8 cellular contexts compared by ENCODE assay signal in genomic region chr11:63490551-63491239, GRCh38. TPM values are rescaled to one million over a fixed set of nuclear protein-coding genes. Genes with fewer than 3 reads are reported as not detected.
DNase-seq lines count a peak whose midpoint lies in the region; ATAC-seq, FAIRE-seq and TF ChIP-seq lines count a peak whose summit lies in the region.

TSS of gene PLAAT5 (minus strand) at chr11:63491167. CDS start at chr11:63491034, 133 bp downstream.

- CTCF ChIA-PET in Panc1 (lab: Charles Lee) (no interaction called here), GM12878 (lab: Yijun Ruan, JAX) (interaction anchor here (6.0 kb wide), 1 partner anchor 11 kb away, joined by 25 read pairs; no protein-coding TSS in a partner anchor)

- TF ChIP-seq EP300 in GM12878 (IDR thresholded peaks at IDR 0.05; ENCODE audit: borderline replicate concordance in 1 of 2, control insufficient read depth in 1 of 2, low read depth in 2 of 2, low read length in 2 of 2) = no peak

- no peak within 1 kb of the TSS for H3K9ac ChIP-seq in GM12878 (ENCODE audit: control insufficient read depth, insufficient read depth, low read length)

- POLR2A ChIA-PET in Panc1 (lab: Charles Lee) = interaction anchor here (0.6 kb wide), 2 partner anchors 251 to 426 kb away, joined by 3 to 5 read pairs; no protein-coding TSS in a partner anchor
- POLR2A ChIA-PET in GM12878 (lab: Charles Lee) = no interaction called here

- H3K27ac Mint-ChIP-seq in immature natural killer cell = peak within 1 kb of the TSS in 3 of 6 donors; percentile 57 to 63 (median 61)

- H3K36me3 ChIP-seq in Panc1 (ENCODE audit: control insufficient read depth, insufficient read depth, low read length) (no peaks in the 10 kb centered on the region), GM12878 (ENCODE audit: control insufficient read depth in 2 of 2, insufficient read depth in 2 of 2, low read length in 1 of 2) (no peaks in the 10 kb centered on the region)

- H3K4me2 ChIP-seq in GM12878 (ENCODE audit: control insufficient read depth, insufficient read depth) = no peak within 1 kb of the TSS; the same call in 1 of the 2 replicates

- H3K79me2 ChIP-seq in GM12878 (ENCODE audit: control insufficient read depth, insufficient read depth, low read length) = no peaks in the 10 kb centered on the region

- SMC1A ChIA-PET in GM12878 (lab: Charles Lee; ENCODE audit: uncharacterized antibody, unreplicated experiment) = no interaction called here

- H4K20me1 ChIP-seq in GM12878 (ENCODE audit: control insufficient read depth, insufficient read depth) = no peaks in the 10 kb centered on the region

- no peak within 1 kb of the TSS for H2AFZ ChIP-seq in GM12878 (ENCODE audit: control insufficient read depth, low read depth, low read length)

- peaks cover 0 to 3% (median under 1%) of the 10 kb centered on the region in 3 donors for H3K36me3 Mint-ChIP-seq in immature natural killer cell

- ATAC-seq in Panc1 (peak; percentile 67; the same call in 1 of the 2 replicates), GM12878 (no peak)

- BruUV-seq in Panc1 (replicated peaks; lab: Mats Ljungman, UMichigan) = no TSS peak
- BruUV-seq in GM12878 (replicated peaks; lab: Mats Ljungman, UMichigan) = no TSS peak

- H3K9me3 ChIP-seq in Panc1 (ENCODE audit: control insufficient read depth, insufficient read depth, low read depth, low read length) (no peaks in the 10 kb centered on the region; the same call in 1 of the 2 replicates), GM12878 (replicated peaks; ENCODE audit: control insufficient read depth, insufficient read depth, low read length) (no peaks in the 10 kb centered on the region; the same call in 2 of the 3 replicates)

- H3K9me3 Mint-ChIP-seq in immature natural killer cell = peaks cover 0 to 6% (median 1%) of the 10 kb centered on the region in 6 donors

- TF ChIP-seq CTCF in Panc1 (IDR thresholded peaks at IDR 0.05) = no peak
- no peak for TF ChIP-seq CTCF in GM12878 (IDR thresholded peaks at IDR 0.05 in 2 of 3, conservative IDR thresholded peaks at IDR 0.05 in 1 of 3; ENCODE audit: control insufficient read depth in 2 of 3, extremely low read depth in 1 of 3, insufficient read depth in 1 of 3, low read depth in 3 of 3, low read length in 3 of 3)
- TF ChIP-seq CTCF in GM20000 (IDR thresholded peaks at IDR 0.05; ENCODE audit: extremely low read depth, missing control alignments) = no peak

- H3K4me1 ChIP-seq in Panc1 (ENCODE audit: control insufficient read depth, insufficient read depth, low read length) (no peaks in the 10 kb centered on the region), GM12878 (ENCODE audit: control insufficient read depth, insufficient read depth, low read length) (no peaks in the 10 kb centered on the region)

- DNase-seq in Panc1 (ENCODE audit: low read depth, low spot score) (no peak), GM12878 (ENCODE audit: low read depth, low spot score) (no peak), immature natural killer cell (peak in 2 of 3 donors; percentile 18 to 29), HTR-8/SVneo (ENCODE audit: insufficient read length, low spot score) (no peak), GM20000 (ENCODE audit: low spot score) (no peak), NCI-H774 (lab: John Stamatoyannopoulos, UW) (no peak), activated gamma-delta T cell treated with Interleukin-2 at 50 U/mL for 16 hours (no peak)

- H3K4me1 Mint-ChIP-seq in immature natural killer cell = peaks cover 7 to 17% of the 10 kb centered on the region in 2 donors

- FAIRE-seq in GM12878 (lab: Jason Lieb, UNC) = no peak
- no peak for FAIRE-seq in HTR-8/SVneo (lab: Jason Lieb, UNC)

- 42% methylated on average over 54 of the region's 60 CpGs for WGBS in GM12878 (ENCODE audit: insufficient coverage, insufficient replicate concordance, low lambda C conversion rate, missing lambda C conversion rate)

- peak within 1 kb of the TSS; percentile 28 to 34 for H3K4me3 ChIP-seq in Panc1 (ENCODE audit: low read depth in 2 of 2, low read length in 2 of 2)
- no peak within 1 kb of the TSS for H3K4me3 ChIP-seq in GM12878
- peak within 1 kb of the TSS; percentile 18 to 55 (median 28) for H3K4me3 ChIP-seq in skin epidermis

- intact Hi-C loops in Panc1 (cut with micrococcal nuclease; ENCODE audit: unreplicated experiment) = no loop called here
- intact Hi-C loops in GM12878 (cut with micrococcal nuclease; ENCODE audit: unreplicated experiment) = no loop called here

- H3K4me3 Mint-ChIP-seq in immature natural killer cell = peak within 1 kb of the TSS; percentile 84 to 94 (median 87)

- no peak for TF ChIP-seq POLR2A in GM12878 (IDR thresholded peaks at IDR 0.05; ENCODE audit: low read depth, low read length)

- RAD21 ChIA-PET in GM12878 (lab: Charles Lee; ENCODE audit: unreplicated experiment) = no interaction called here

- no peak for TF ChIP-seq RAD21 in GM12878 (IDR thresholded peaks at IDR 0.05; ENCODE audit: insufficient read depth, low read depth, low read length)

- peaks cover 0 to 14% (median 7%) of the 10 kb centered on the region in 3 donors for H3K27me3 Mint-ChIP-seq in immature natural killer cell (ENCODE audit: low read depth in 3 of 3)

- in situ Hi-C loops in Panc1 (cut with HindIII; ENCODE audit: low pct_unique_long_range_greater_than_20kb, low sequenced_read_pairs) = no loop called here
- in situ Hi-C loops in GM12878 (cut with MboI) = no loop called here

- H3K27ac ChIP-seq in Panc1 (ENCODE audit: low read length) = no peak within 1 kb of the TSS
- no peak within 1 kb of the TSS for H3K27ac ChIP-seq in GM12878 (ENCODE audit: control insufficient read depth, insufficient read depth)
- peak within 1 kb of the TSS in 9 of 21 experiments; percentile 19 to 66 (median 59) for H3K27ac ChIP-seq in skin epidermis

- peaks cover 26% of the 10 kb centered on the region for H3K27me3 ChIP-seq in Panc1 (ENCODE audit: control insufficient read depth, insufficient read depth, low read length)
- H3K27me3 ChIP-seq in GM12878 (replicated peaks in 1 of 2; ENCODE audit: control insufficient read depth in 2 of 2, insufficient read depth in 2 of 2, low read length in 1 of 2) = peaks cover 3 to 8% of the 10 kb centered on the region in 2 experiments; a peak in 3 of 4 replicates

TF ChIP-seq in GM12878, 131 proteins besides CTCF, POLR2A, EP300 and RAD21:
- TF ChIP-seq STAT3 (IDR thresholded peaks at IDR 0.05; ENCODE audit: low read depth, low read length) (no peak), KAT2A (conservative IDR thresholded peaks at IDR 0.05; ENCODE audit: control insufficient read depth, low read depth, low read length) (no peak), STAT1 (conservative IDR thresholded peaks at IDR 0.05) (no peak), NR2F1 (conservative IDR thresholded peaks at IDR 0.05) (no peak), CBFB (IDR thresholded peaks at IDR 0.05; ENCODE audit: low read depth) (no peak), HDAC6 (IDR thresholded peaks at IDR 0.05; ENCODE audit: unreplicated experiment) (peak; percentile 52), ATF7 (IDR thresholded peaks at IDR 0.05; ENCODE audit: low read depth) (no peak), RAD51 (IDR thresholded peaks at IDR 0.05) (no peak), SUZ12 (IDR thresholded peaks at IDR 0.05; ENCODE audit: unreplicated experiment) (peak; percentile 38)

RNA-seq across cellular contexts. Expression of gene PLAAT5, which starts in this region (rescaled TPM):
- total RNA-seq in Panc1 (2021; ENCODE audit: unreplicated experiment) (not detected), GM12878 (2014; rRNA removed) (not detected in 2 replicates), GM12878 (2014; rRNA removed; fragmentation: Illumina TruSeq; extraction: Trizol) (not detected in 2 replicates), GM12878 (2021) (not detected in 2 replicates)
- not detected for polyA plus RNA-seq in Panc1 (2012; ENCODE audit: insufficient read length)
- total RNA-seq in GM12878 (2013; cell fraction: nucleolus; rRNA removed) = not detected in 2 replicates
- not detected for polyA plus RNA-seq in GM12878 (2011; ENCODE audit: low read depth)
- polyA plus RNA-seq in GM12878 (2011; rRNA removed) (not detected in 2 replicates), GM12878 (2014; fragmentation: Illumina TruSeq; extraction: Trizol) (not detected in 2 replicates), GM12878 (2014; fragmentation: Nextera tagmentation; extraction: Ambion mirVana) (not detected), GM12878 (2014; rRNA removed) (not detected in 2 replicates), GM12878 (2016; fragmentation: Nextera tagmentation; extraction: Ambion mirVana) (not detected), immature natural killer cell (1 to 10 TPM in 2 of 3 donors, under 1 TPM in 1; 0.63 to 3.8 (median 1.5) TPM)
- polyA plus RNA-seq in GM12878 (2011; cell fraction: cytosol; rRNA removed) = not detected in 2 replicates
- polyA plus RNA-seq in GM12878 (2011; cell fraction: nucleus; rRNA removed) = not detected in 2 replicates
- not detected in 2 replicates for polyA plus RNA-seq in GM12878 (2012)
- not detected in 2 replicates for polyA minus RNA-seq in GM12878 (2011; rRNA and poly(A)+ RNA removed)
- not detected in 2 replicates for polyA minus RNA-seq in GM12878 (2011; cell fraction: cytosol; rRNA and poly(A)+ RNA removed)
- not detected in 2 replicates for polyA minus RNA-seq in GM12878 (2011; cell fraction: nucleus; rRNA and poly(A)+ RNA removed)

Comparison
In these comparisons a context has a peak if more than half of its experiments do, and no peak if none do; other contexts are left out.
1. Peak in ATAC-seq and H3K4me3 ChIP-seq in Panc1; RNA of the gene not detected or under 1 TPM.
2. DNase-seq: peak in immature natural killer cell (2 of 3); none in Panc1 (single experiment), GM12878 (single experiment), HTR-8/SVneo (single experiment), GM20000 (single experiment), NCI-H774 (single experiment) and activated gamma-delta T cell treated with Interleukin-2 at 50 U/mL for 16 hours (single experiment).